In genomic region chr2:105749583-105750399, GRCh38 we compare ENCODE assay signal across 9 cellular contexts. TPM values are rescaled to one million over a fixed set of nuclear protein-coding genes. Genes with fewer than 3 reads are reported as not detected.
DNase-seq lines count a peak whose midpoint lies in the region; ATAC-seq and TF ChIP-seq lines count a peak whose summit lies in the region.
"Had no signal": no experiment of that assay in that cellular context is flagged by ENCODE, and none has a peak within 500 bp of the region (broad histone marks: within the 10 kb centered on the region; RNA-seq: fewer than 3 reads in every experiment).

No MANE protein-coding gene starts in this region.

- H3K27me3 Mint-ChIP-seq in IgD-negative memory B cell (no peaks in the 10 kb centered on the region), endothelial cell (ENCODE audit: unreplicated experiment) (peaks cover 8% of the 10 kb centered on the region)

- H3K4me3 Mint-ChIP-seq in IgD-negative memory B cell (peak overlapping the region; percentile 77 to 97 (median 92)), endothelial cell (ENCODE audit: unreplicated experiment) (peak overlapping the region; percentile 15)

- no peak for ATAC-seq in GM19452 (IDR thresholded peaks at IDR 0.05; ENCODE audit: unreplicated experiment)
- no peak for ATAC-seq in HG03280 (IDR thresholded peaks at IDR 0.05; ENCODE audit: unreplicated experiment)
- ATAC-seq in HG03108 (IDR thresholded peaks at IDR 0.05; ENCODE audit: unreplicated experiment), result no peak

- no peak for TF ChIP-seq CTCF in endothelial cell (IDR thresholded peaks at IDR 0.05; ENCODE audit: unreplicated experiment)

- H3K4me1 Mint-ChIP-seq in IgD-negative memory B cell (peaks cover 54 to 73% (median 72%) of the 10 kb centered on the region in 3 donors), endothelial cell (ENCODE audit: unreplicated experiment) (peaks cover 82% of the 10 kb centered on the region)

- H3K36me3 Mint-ChIP-seq in IgD-negative memory B cell, result peaks cover under 1% of the 10 kb centered on the region
- H3K36me3 Mint-ChIP-seq in endothelial cell (ENCODE audit: low read depth, unreplicated experiment), result peaks cover 27% of the 10 kb centered on the region

- DNase-seq in activated CD8-positive, alpha-beta memory T cell treated with anti-CD3 and anti-CD28 coated beads, Interleukin-2, amount 50 U/mL, for 4 hours, result peak; percentile 53
- no peak for DNase-seq in endothelial cell (ENCODE audit: low spot score)
- peak; percentile 52 to 53 for DNase-seq in stimulated activated CD4-positive, alpha-beta T cell treated with anti-CD3 and anti-CD28 coated beads, Interleukin-2, amount 100 ng/mL, for 24 hours
- DNase-seq in NCI-H146 (lab: John Stamatoyannopoulos, UW), result no peak
- DNase-seq: colonic mucosa had no signal

- H3K9me3 Mint-ChIP-seq in IgD-negative memory B cell (no peaks in the 10 kb centered on the region), endothelial cell (ENCODE audit: unreplicated experiment) (no peaks in the 10 kb centered on the region)

- H3K27ac Mint-ChIP-seq in IgD-negative memory B cell, result peak overlapping the region; percentile 71 to 96 (median 94)
- H3K27ac Mint-ChIP-seq in endothelial cell (ENCODE audit: unreplicated experiment), result no peak overlapping the region

RNA-seq across cellular contexts. Expression of gene NCK2, which starts 5.1 kb away (rescaled TPM):
- 19.6 TPM for polyA plus RNA-seq in IgD-negative memory B cell
- 93.7 TPM for total RNA-seq in endothelial cell (ENCODE audit: unreplicated experiment)

Comparison
In these comparisons a context has a peak if more than half of its experiments do, and no peak if none do; other contexts are left out.
1. DNase-seq: peak in activated CD8-positive, alpha-beta memory T cell treated with anti-CD3 and anti-CD28 coated beads, Interleukin-2, amount 50 U/mL, for 4 hours (single experiment) and stimulated activated CD4-positive, alpha-beta T cell treated with anti-CD3 and anti-CD28 coated beads, Interleukin-2, amount 100 ng/mL, for 24 hours (2 of 2); none in endothelial cell (single experiment) and NCI-H146 (single experiment).